Comparison of ENCODE assay signal across 8 cellular contexts in genomic region chr9:124658165-124659017, GRCh38.
DNase-seq lines count a peak whose midpoint lies in the region; ATAC-seq and TF ChIP-seq lines count a peak whose summit lies in the region.

No MANE protein-coding gene starts in this region.

- DNase-seq in CD8-positive, alpha-beta memory T cell = peak in 4 of 5 donors; percentile 4 to 54 (median 19)
- peak; percentile 97 for DNase-seq in NCI-H748 (lab: John Stamatoyannopoulos, UW; ENCODE audit: unreplicated experiment)
- peak; percentile 43 to 55 for DNase-seq in activated T-cell treated with anti-CD3 and anti-CD28 coated beads, Interleukin-2, amount 50 U/mL, for 48 hours
- DNase-seq in fibroblast of villous mesenchyme (ENCODE audit: low read depth) = peak; percentile 94
- DNase-seq in natural killer cell = peak; percentile 57
- DNase-seq in testis = peak; percentile 65

- no peaks in the 10 kb centered on the region for H3K9me3 ChIP-seq in CD8-positive, alpha-beta memory T cell (ENCODE audit: low read length)
- H3K9me3 ChIP-seq in testis = no peaks in the 10 kb centered on the region

- intact Hi-C loops in natural killer cell (cut with micrococcal nuclease) = loop anchor here (1.0 kb wide), 2 partner anchors 36 to 54 kb away; no protein-coding TSS in a partner anchor
- intact Hi-C loops in testis (cut with DNase I; ENCODE audit: low total_unique reads) = no loop called here

- peaks cover 16% of the 10 kb centered on the region for H3K4me1 ChIP-seq in CD8-positive, alpha-beta memory T cell (ENCODE audit: insufficient read depth, low read length)
- H3K4me1 ChIP-seq in testis = no peaks in the 10 kb centered on the region

- ATAC-seq in GM19395 (IDR thresholded peaks at IDR 0.05; ENCODE audit: unreplicated experiment) (peak; percentile 92), HG03565 (IDR thresholded peaks at IDR 0.05; ENCODE audit: unreplicated experiment) (peak; percentile 79), natural killer cell (peak; percentile 87 to 93 (median 92))

- peaks cover 6 to 29% of the 10 kb centered on the region in 2 donors for H3K27me3 Mint-ChIP-seq in CD8-positive, alpha-beta memory T cell
- no peaks in the 10 kb centered on the region for H3K27me3 Mint-ChIP-seq in natural killer cell (ENCODE audit: low read depth in 2 of 2)

- peaks cover 4% of the 10 kb centered on the region for H3K27me3 ChIP-seq in CD8-positive, alpha-beta memory T cell (ENCODE audit: insufficient read depth, low read length, poor library complexity, severe bottlenecking)
- H3K27me3 ChIP-seq in testis = no peaks in the 10 kb centered on the region

- H3K4me3 Mint-ChIP-seq in CD8-positive, alpha-beta memory T cell = peak overlapping the region; percentile 83 to 93 (median 86)
- peak overlapping the region; percentile 99 for H3K4me3 Mint-ChIP-seq in natural killer cell

- no peaks in the 10 kb centered on the region for H3K36me3 ChIP-seq in CD8-positive, alpha-beta memory T cell (ENCODE audit: insufficient read depth, low read length)
- no peaks in the 10 kb centered on the region for H3K36me3 ChIP-seq in testis (ENCODE audit: low read depth, missing control alignments)

- POLR2A ChIA-PET in CD8-positive, alpha-beta memory T cell (lab: Charles Lee) = interaction anchor here (1.8 kb wide), 1 partner anchor 204 kb away, joined by 4 read pairs; no protein-coding TSS in a partner anchor

- H3K27ac ChIP-seq in CD8-positive, alpha-beta memory T cell (ENCODE audit: low read depth, low read length) = peak overlapping the region; percentile 49
- H3K27ac ChIP-seq in testis = peak overlapping the region; percentile 9 to 64

- peaks cover 19 to 40% (median 23%) of the 10 kb centered on the region in 3 donors for H3K4me1 Mint-ChIP-seq in CD8-positive, alpha-beta memory T cell
- peaks cover 77 to 91% of the 10 kb centered on the region in 2 donors for H3K4me1 Mint-ChIP-seq in natural killer cell

- H3K9me3 Mint-ChIP-seq in CD8-positive, alpha-beta memory T cell = no peaks in the 10 kb centered on the region
- no peaks in the 10 kb centered on the region for H3K9me3 Mint-ChIP-seq in natural killer cell

- TF ChIP-seq CTCF in fibroblast of villous mesenchyme (IDR thresholded peaks at IDR 0.05; ENCODE audit: insufficient read depth, low read depth, low read length) = no peak
- no peak for TF ChIP-seq CTCF in natural killer cell (IDR thresholded peaks at IDR 0.05)
- TF ChIP-seq CTCF in testis (IDR thresholded peaks at IDR 0.05) = no peak

- H3K27ac Mint-ChIP-seq in CD8-positive, alpha-beta memory T cell = peak overlapping the region; percentile 32 to 89 (median 69)
- peak overlapping the region; percentile 97 to 98 for H3K27ac Mint-ChIP-seq in natural killer cell

- no peak for TF ChIP-seq POLR2A in testis (IDR thresholded peaks at IDR 0.05)

- H3K4me3 ChIP-seq in CD8-positive, alpha-beta memory T cell (ENCODE audit: low read length) = peak overlapping the region; percentile 52
- H3K4me3 ChIP-seq in fibroblast of villous mesenchyme (ENCODE audit: low read depth, low read length) (peak overlapping the region; percentile 68), testis (peak overlapping the region; percentile 21 to 25)

- H3K36me3 Mint-ChIP-seq in CD8-positive, alpha-beta memory T cell = no peaks in the 10 kb centered on the region
- no peaks in the 10 kb centered on the region for H3K36me3 Mint-ChIP-seq in natural killer cell

- CTCF ChIA-PET in CD8-positive, alpha-beta memory T cell (lab: Charles Lee) = interaction anchor here (1.2 kb wide), 1 partner anchor 40 kb away, joined by 3 read pairs; no protein-coding TSS in a partner anchor

- WGBS in testis, 2 donors = 21 to 31% methylated on average over 14 of the region's 14 CpGs

Comparison
In these comparisons a context has a peak if more than half of its experiments do, and no peak if none do; other contexts are left out.
1. Peak in every context shown above with its lines: DNase-seq, ATAC-seq, H3K4me3 ChIP-seq and H3K27ac ChIP-seq.
2. DNase-seq: peak in every context shown above with its lines; median percentile 97 in NCI-H748; 94 in fibroblast of villous mesenchyme; 65 in testis; 57 in natural killer cell; 49 in activated T-cell treated with anti-CD3 and anti-CD28 coated beads, Interleukin-2, amount 50 U/mL, for 48 hours; 19 in CD8-positive, alpha-beta memory T cell.